Comparison of ENCODE assay signal across 21 cellular contexts in the genomic region with DNA sequence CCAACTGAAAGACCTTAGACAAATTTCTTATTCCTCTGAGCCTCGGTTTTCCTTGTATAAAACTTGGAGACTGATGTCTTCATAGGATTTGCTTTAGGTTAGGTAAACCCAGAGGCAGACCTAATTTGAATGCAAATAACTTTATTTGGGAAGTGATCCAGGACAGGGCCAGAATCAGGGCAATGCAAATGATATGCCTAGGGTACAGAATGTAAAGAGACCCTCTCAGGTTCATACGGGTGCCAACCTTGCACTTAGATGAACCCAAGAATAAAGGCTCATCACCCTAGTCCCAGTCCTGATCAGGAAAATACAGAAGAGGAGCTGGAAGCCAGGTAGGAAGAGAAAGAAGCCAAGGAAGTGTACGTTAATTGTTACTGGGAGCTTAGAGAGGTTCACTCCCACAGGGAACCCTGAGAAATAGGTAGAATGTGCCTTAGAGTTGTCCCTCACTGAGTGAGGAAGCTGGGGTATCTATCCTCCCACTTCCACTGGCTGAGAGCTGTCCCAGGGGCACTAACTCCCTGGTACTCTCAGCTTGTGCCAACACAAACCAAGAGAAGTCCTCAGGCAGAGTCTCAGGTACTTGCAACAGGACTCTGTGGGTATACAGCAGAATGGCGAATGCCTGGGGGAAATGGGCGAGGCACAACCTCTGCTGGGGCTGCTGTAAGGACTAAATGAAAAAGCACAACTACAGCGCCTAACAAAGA. TPM values are rescaled to one million over a fixed set of nuclear protein-coding genes. Genes with fewer than 3 reads are reported as not detected.
DNase-seq lines count a peak whose midpoint lies in the region; ATAC-seq, FAIRE-seq and TF ChIP-seq lines count a peak whose summit lies in the region.
"Had no signal": no experiment of that assay in that cellular context is flagged by ENCODE, and none has a peak within 500 bp of the region (broad histone marks: within the 10 kb centered on the region; RNA-seq: fewer than 3 reads in every experiment).

No MANE protein-coding gene starts in this region.

- no peak overlapping the region for H3K4me2 ChIP-seq in K562 (ENCODE audit: insufficient read depth, low read length)

- peaks cover 29% of the 10 kb centered on the region for H3K4me1 Mint-ChIP-seq in activated CD4-positive, alpha-beta T cell treated with anti-CD3 and anti-CD28 coated beads, Interleukin-2, amount 10 ng/mL, durations not matched to agents 24 days and 14 days

- no peak overlapping the region for H3K9ac ChIP-seq in K562 (ENCODE audit: insufficient read depth in 1 of 2, low read depth in 2 of 2, low read length in 2 of 2)

- no peaks in the 10 kb centered on the region for H3K9me3 Mint-ChIP-seq in activated CD4-positive, alpha-beta T cell treated with anti-CD3 and anti-CD28 coated beads, Interleukin-2, amount 10 ng/mL, durations not matched to agents 24 days and 14 days

- no peak for FAIRE-seq in K562 (lab: Jason Lieb, UNC)
- FAIRE-seq: endometrium had no signal

- TF ChIP-seq POLR2A in K562 (conservative IDR thresholded peaks at IDR 0.05): no peak
- TF ChIP-seq POLR2A in spleen (IDR thresholded peaks at IDR 0.05): no peak

- CTCF ChIA-PET in K562 (lab: Yijun Ruan, JAX; ENCODE audit: low intra/inter-chr PET ratio): no interaction called here

- H3K27ac Mint-ChIP-seq in activated CD4-positive, alpha-beta T cell treated with anti-CD3 and anti-CD28 coated beads, Interleukin-2, amount 10 ng/mL, durations not matched to agents 24 days and 14 days: peak overlapping the region; percentile 85

- H3K27ac ChIP-seq in K562 (ENCODE audit: extremely low read depth, low read depth, low read length) (no peak overlapping the region), spleen (peak overlapping the region in 7 of 8 donors; percentile 65 to 89 (median 85))
- H3K27ac ChIP-seq: ovary, sigmoid colon had no signal

- H3K4me3 ChIP-seq in K562 (no peak overlapping the region), spleen (no peak overlapping the region)
- H3K4me3 ChIP-seq: ovary, sigmoid colon had no signal

- no peak overlapping the region for H2AFZ ChIP-seq in K562 (ENCODE audit: low read depth, low read length)

- no peaks in the 10 kb centered on the region for H3K9me1 ChIP-seq in K562 (ENCODE audit: control insufficient read depth, insufficient read depth, low read length)

- TF ChIP-seq RAD21 in K562 (CRISPR knock-in tag; conservative IDR thresholded peaks at IDR 0.05 in 1 of 2, IDR thresholded peaks at IDR 0.05 in 1 of 2): no peak

- peaks cover 0 to 7% of the 10 kb centered on the region in 2 experiments; a peak in 2 of 5 replicates for H3K27me3 ChIP-seq in K562 (ENCODE audit: control insufficient read depth in 2 of 2, insufficient read depth in 2 of 2, low read length in 2 of 2)
- no peaks in the 10 kb centered on the region for H3K27me3 ChIP-seq in spleen (replicated peaks in 1 of 7)
- H3K27me3 ChIP-seq: ovary, sigmoid colon had no signal

- H3K4me1 ChIP-seq in K562 (replicated peaks in 1 of 2; ENCODE audit: control insufficient read depth in 2 of 2, insufficient read depth in 2 of 2, low read length in 2 of 2) (no peaks in the 10 kb centered on the region), spleen (peaks cover 6 to 55% (median 27%) of the 10 kb centered on the region in 6 donors)
- H3K4me1 ChIP-seq: sigmoid colon had no signal

- H3K79me2 ChIP-seq in K562 (ENCODE audit: control insufficient read depth, insufficient read depth, low read length): no peaks in the 10 kb centered on the region

- no peak for TF ChIP-seq EP300 in K562 (IDR thresholded peaks at IDR 0.05; ENCODE audit: low read length)

- TF ChIP-seq CTCF in K562 (IDR thresholded peaks at IDR 0.05 in 2 of 3, conservative IDR thresholded peaks at IDR 0.05 in 1 of 3; ENCODE audit: insufficient read depth in 2 of 3, low read depth in 1 of 3, low read length in 3 of 3) (no peak), spleen (IDR thresholded peaks at IDR 0.05 in 8 of 11, conservative IDR thresholded peaks at IDR 0.05 in 3 of 11) (no peak)

- WGBS in K562 (ENCODE audit: insufficient coverage, low coverage, missing lambda C conversion rate): 75% methylated on average over 6 of the region's 6 CpGs
- WGBS in spleen, 5 donors: 65 to 83% (median 79%) methylated on average over 6 of the region's 6 CpGs

- DNase-seq in activated CD4-positive, alpha-beta T cell treated with anti-CD3 and anti-CD28 coated beads, Interleukin-2, amount 10 ng/mL, durations not matched to agents 24 days and 14 days: no peak
- DNase-seq in activated CD4-positive, alpha-beta T cell treated with anti-CD3 and anti-CD28 coated beads, Interleukin-2, amount 50 U/mL, for 48 hours: no peak
- no peak for DNase-seq in K562 (ENCODE audit: extremely low read depth in 1 of 4, low spot score in 3 of 4)
- no peak for DNase-seq in spleen
- no peak for DNase-seq in glomerular visceral epithelial cell (ENCODE audit: extremely low spot score)
- DNase-seq in epidermal melanocyte (ENCODE audit: insufficient read length, low spot score): no peak
- DNase-seq: activated gamma-delta T cell treated with Interleukin-2 at 50 U/mL for 16 hours, C1 segment of cervical spinal cord, immature natural killer cell, left ventricle myocardium superior, MM.1S, NCI-H146, NCI-H2171, NCI-H69, ovary, SHP77 had no signal

- no TSS peak for BruUV-seq in K562 (replicated peaks; lab: Mats Ljungman, UMichigan)

- no peaks in the 10 kb centered on the region for H3K27me3 Mint-ChIP-seq in activated CD4-positive, alpha-beta T cell treated with anti-CD3 and anti-CD28 coated beads, Interleukin-2, amount 10 ng/mL, durations not matched to agents 24 days and 14 days

- intact Hi-C loops in activated CD4-positive, alpha-beta T cell treated with anti-CD3 and anti-CD28 coated beads, Interleukin-2, amount 10 ng/mL, durations not matched to agents 24 days and 14 days (cut with micrococcal nuclease): no loop called here
- intact Hi-C loops in K562 (cut with micrococcal nuclease): no loop called here
- intact Hi-C loops in spleen (cut with DNase I; ENCODE audit: low total_unique reads): no loop called here

- H4K20me1 ChIP-seq in K562 (replicated peaks; ENCODE audit: control insufficient read depth, insufficient read depth, low read length): no peaks in the 10 kb centered on the region

- H3K9me3 ChIP-seq in K562 (replicated peaks; ENCODE audit: control insufficient read depth, insufficient read depth, low read depth, low read length) (no peaks in the 10 kb centered on the region), spleen (no peaks in the 10 kb centered on the region)
- H3K9me3 ChIP-seq: ovary, sigmoid colon had no signal

- peak; percentile 10 for ATAC-seq in GM18511 (IDR thresholded peaks at IDR 0.05; ENCODE audit: unreplicated experiment)
- no peak; the same call in 2 of the 3 replicates for ATAC-seq in K562
- ATAC-seq in HG02763 (IDR thresholded peaks at IDR 0.05; ENCODE audit: unreplicated experiment): no peak
- ATAC-seq: HCT116, left ventricle myocardium superior had no signal

- H3K36me3 ChIP-seq in K562 (ENCODE audit: control insufficient read depth, insufficient read depth, low read length) (peaks cover 54% of the 10 kb centered on the region), spleen (peaks cover 2 to 56% (median 49%) of the 10 kb centered on the region in 6 donors)
- H3K36me3 ChIP-seq: ovary had no signal

- in situ Hi-C loops in K562 (cut with MboI): no loop called here

- POLR2A ChIA-PET in K562 (lab: Yijun Ruan, JAX): interaction anchor here (0.7 to 1.5 kb wide), 3 partner anchors 9 to 159 kb away, joined by 3 to 5 read pairs (median 3); no protein-coding TSS in a partner anchor

- no peak overlapping the region for H3K4me3 Mint-ChIP-seq in activated CD4-positive, alpha-beta T cell treated with anti-CD3 and anti-CD28 coated beads, Interleukin-2, amount 10 ng/mL, durations not matched to agents 24 days and 14 days
- H3K4me3 Mint-ChIP-seq: immature natural killer cell had no signal

- peaks cover 44% of the 10 kb centered on the region for H3K36me3 Mint-ChIP-seq in activated CD4-positive, alpha-beta T cell treated with anti-CD3 and anti-CD28 coated beads, Interleukin-2, amount 10 ng/mL, durations not matched to agents 24 days and 14 days (ENCODE audit: low read depth)

RNA-seq across cellular contexts. Expression of gene HK3, which starts 3.1 kb away (rescaled TPM):
- total RNA-seq in activated CD4-positive, alpha-beta T cell treated with anti-CD3 and anti-CD28 coated beads, Interleukin-2, amount 10 ng/mL, durations not matched to agents 24 days and 14 days: 0.21 and 0.85 TPM in 2 replicates
- total RNA-seq in K562 (2011; cell fraction: chromatin; rRNA removed; ENCODE audit: low replicate concordance): not detected in 2 replicates
- not detected in 2 replicates for total RNA-seq in K562 (2011; cell fraction: nucleolus; rRNA removed)
- not detected in 2 replicates for total RNA-seq in K562 (2011; cell fraction: nucleoplasm; rRNA removed)
- total RNA-seq in K562 (2014; rRNA removed): 0.08 TPM in 1 of 2 replicates, not detected in the other
- not detected in 2 replicates for total RNA-seq in K562 (2014; rRNA removed; fragmentation: Illumina TruSeq; extraction: Trizol)
- total RNA-seq in K562 (2015; rRNA removed; fragmentation: Illumina TruSeq; extraction: Trizol): not detected in 2 replicates
- 0.16 TPM in 1 of 2 replicates, not detected in the other for total RNA-seq in K562 (2021)
- not detected in 2 replicates for polyA plus RNA-seq in K562 (2011; rRNA removed)
- polyA plus RNA-seq in K562 (2011; cell fraction: cytosol; rRNA removed): not detected in 2 replicates
- polyA plus RNA-seq in K562 (2011; cell fraction: nucleus; rRNA removed): 0.06 and 0.08 TPM in 2 replicates
- not detected in 2 replicates for polyA plus RNA-seq in K562 (2012)
- polyA plus RNA-seq in K562 (2014; fragmentation: Illumina TruSeq; extraction: Trizol): not detected in 2 replicates
- polyA plus RNA-seq in K562 (2014; fragmentation: Nextera tagmentation; extraction: Ambion mirVana): not detected
- polyA plus RNA-seq in K562 (2014; rRNA removed): not detected in 2 replicates
- polyA minus RNA-seq in K562 (2011; rRNA and poly(A)+ RNA removed): not detected in 2 replicates
- not detected in 2 replicates for polyA minus RNA-seq in K562 (2011; cell fraction: cytosol; rRNA and poly(A)+ RNA removed)
- polyA minus RNA-seq in K562 (2011; cell fraction: nucleus; rRNA and poly(A)+ RNA removed): not detected in 2 replicates
- 100 to 1,000 TPM in 6 of 7 donors, 10 to 100 TPM in 1; 72.8 to 369 (median 170) TPM for total RNA-seq in spleen
- polyA plus RNA-seq in spleen: 100 to 1,000 TPM in 2 of 3 donors, 10 to 100 TPM in 1; 38.8 to 199 (median 151) TPM

Comparison
In these comparisons a context has a peak if more than half of its experiments do, and no peak if none do; other contexts are left out.
1. RNA of gene HK3, which starts 3.1 kb away (total RNA-seq): 72.8 to 369 TPM in spleen; 0.21 to 0.85 TPM in activated CD4-positive, alpha-beta T cell treated with anti-CD3 and anti-CD28 coated beads, Interleukin-2, amount 10 ng/mL, durations not matched to agents 24 days and 14 days and 0.08 to 0.16 TPM in K562; every median in the first group is over 10 times any median in the second.